Comparison of ENCODE assay signal across 20 cellular contexts in the genomic region with DNA sequence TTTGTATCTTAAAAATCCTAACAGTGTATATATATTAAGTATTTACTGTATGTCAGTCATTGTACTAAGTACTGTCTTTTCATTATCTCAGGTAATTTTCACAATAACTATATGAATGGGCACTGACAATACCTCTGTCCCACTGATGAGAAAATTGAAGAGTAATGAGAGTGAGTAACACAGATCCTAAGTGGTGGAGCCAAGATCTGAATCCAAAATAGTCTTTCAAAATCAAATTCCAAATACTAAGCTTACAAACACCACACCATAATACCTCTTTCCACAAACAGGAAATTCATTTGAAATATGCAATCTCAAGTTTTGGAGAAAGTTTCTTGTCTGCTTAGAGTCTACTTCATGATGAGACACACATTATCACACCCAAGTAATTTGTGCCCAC.
DNase-seq lines count a peak whose midpoint lies in the region; ATAC-seq and TF ChIP-seq lines count a peak whose summit lies in the region.
"Had no signal": no experiment of that assay in that cellular context is flagged by ENCODE, and none has a peak within 500 bp of the region (broad histone marks: within the 10 kb centered on the region; RNA-seq: fewer than 3 reads in every experiment).

No MANE protein-coding gene starts in this region.

- peak overlapping the region; percentile 52 for H3K27ac ChIP-seq in left ventricle myocardium inferior (replicated peaks)
- H3K27ac ChIP-seq: A549 had no signal

- H3K36me3 Mint-ChIP-seq in T-cell, result peaks cover 14% of the 10 kb centered on the region
- H3K36me3 Mint-ChIP-seq in stimulated activated memory B cell treated with anti-CD40 and anti-IgM and Interleukin-4, amounts not matched to agents 10 μg/mL and 1 μg/mL and 100 μg/mL, for 72 hours, result no peaks in the 10 kb centered on the region
- peaks cover 9% of the 10 kb centered on the region for H3K36me3 Mint-ChIP-seq in activated CD8-positive, alpha-beta T cell treated with anti-CD3 and anti-CD28 coated beads, Interleukin-2, amount 10 ng/mL, durations not matched to agents 7 days and 5 days (ENCODE audit: low read depth)

- H3K27ac Mint-ChIP-seq in T-cell, result peak overlapping the region; percentile 12 to 60
- peak overlapping the region; percentile 29 for H3K27ac Mint-ChIP-seq in stimulated activated memory B cell treated with anti-CD40 and anti-IgM and Interleukin-4, amounts not matched to agents 10 μg/mL and 1 μg/mL and 100 μg/mL, for 72 hours
- H3K27ac Mint-ChIP-seq in activated CD8-positive, alpha-beta T cell treated with anti-CD3 and anti-CD28 coated beads, Interleukin-2, amount 10 ng/mL, durations not matched to agents 7 days and 5 days, result no peak overlapping the region
- H3K27ac Mint-ChIP-seq: activated naive CD8-positive, alpha-beta T cell treated with anti-CD3 and anti-CD28 coated beads, Interleukin-2, amount 50 U/mL, for 24 hours; stimulated activated naive CD8-positive, alpha-beta T cell treated with anti-CD3 and anti-CD28 coated beads, Interleukin-15, amount 100 ng/mL, for 72 hours had no signal

- H3K27me3 Mint-ChIP-seq in T-cell, result peaks cover 0 to 1% of the 10 kb centered on the region in 2 donors
- H3K27me3 Mint-ChIP-seq in stimulated activated memory B cell treated with anti-CD40 and anti-IgM and Interleukin-4, amounts not matched to agents 10 μg/mL and 1 μg/mL and 100 μg/mL, for 72 hours, result no peaks in the 10 kb centered on the region
- peaks cover 4% of the 10 kb centered on the region for H3K27me3 Mint-ChIP-seq in activated CD8-positive, alpha-beta T cell treated with anti-CD3 and anti-CD28 coated beads, Interleukin-2, amount 10 ng/mL, durations not matched to agents 7 days and 5 days (ENCODE audit: low read depth)
- H3K27me3 Mint-ChIP-seq: central memory CD8-positive, alpha-beta T cell had no signal

- CTCF ChIA-PET in T-cell (lab: Charles Lee), result interaction anchor here in 1 of 2 donors (1.0 kb wide), 1 partner anchor 39 kb away, joined by 6 read pairs; no protein-coding TSS in a partner anchor
- CTCF ChIA-PET in activated CD8-positive, alpha-beta T cell treated with anti-CD3 and anti-CD28 coated beads, Interleukin-2, amount 10 ng/mL, durations not matched to agents 7 days and 5 days (lab: Charles Lee), result interaction anchor here (1.2 kb wide), 1 partner anchor 55 kb away, joined by 3 read pairs; no protein-coding TSS in a partner anchor

- no peak overlapping the region for H3K4me3 Mint-ChIP-seq in T-cell
- H3K4me3 Mint-ChIP-seq in stimulated activated memory B cell treated with anti-CD40 and anti-IgM and Interleukin-4, amounts not matched to agents 10 μg/mL and 1 μg/mL and 100 μg/mL, for 72 hours, result no peak overlapping the region
- no peak overlapping the region for H3K4me3 Mint-ChIP-seq in activated CD8-positive, alpha-beta T cell treated with anti-CD3 and anti-CD28 coated beads, Interleukin-2, amount 10 ng/mL, durations not matched to agents 7 days and 5 days
- H3K4me3 Mint-ChIP-seq: activated naive CD8-positive, alpha-beta T cell treated with anti-CD3 and anti-CD28 coated beads, Interleukin-2, amount 50 U/mL, for 24 hours; central memory CD8-positive, alpha-beta T cell; stimulated activated naive CD8-positive, alpha-beta T cell treated with anti-CD3 and anti-CD28 coated beads, Interleukin-15, amount 100 ng/mL, for 72 hours had no signal

- peaks cover under 1 to 14% (median 13%) of the 10 kb centered on the region in 3 donors for H3K4me1 Mint-ChIP-seq in T-cell
- peaks cover 39% of the 10 kb centered on the region for H3K4me1 Mint-ChIP-seq in stimulated activated memory B cell treated with anti-CD40 and anti-IgM and Interleukin-4, amounts not matched to agents 10 μg/mL and 1 μg/mL and 100 μg/mL, for 72 hours
- H3K4me1 Mint-ChIP-seq in activated CD8-positive, alpha-beta T cell treated with anti-CD3 and anti-CD28 coated beads, Interleukin-2, amount 10 ng/mL, durations not matched to agents 7 days and 5 days (ENCODE audit: low read depth), result peaks cover 18% of the 10 kb centered on the region

- H3K27me3 ChIP-seq in left ventricle myocardium inferior (ENCODE audit: low read depth), result no peaks in the 10 kb centered on the region

- no peaks in the 10 kb centered on the region for H3K36me3 ChIP-seq in left ventricle myocardium inferior

- no peaks in the 10 kb centered on the region for H3K9me3 ChIP-seq in left ventricle myocardium inferior (replicated peaks)
- H3K9me3 ChIP-seq: A549, Caco-2 had no signal

- TF ChIP-seq CTCF in left ventricle myocardium inferior (IDR thresholded peaks at IDR 0.05; ENCODE audit: borderline replicate concordance), result no peak

- no peak overlapping the region for H3K4me3 ChIP-seq in left ventricle myocardium inferior
- H3K4me3 ChIP-seq: A549, skin epidermis had no signal

- intact Hi-C loops in left ventricle myocardium inferior (cut with micrococcal nuclease) (no loop called here), left cardiac atrium (cut with DNase I) (no loop called here)

- POLR2A ChIA-PET in T-cell (lab: Charles Lee), result interaction anchor here in 1 of 2 donors (1.8 kb wide), 1 partner anchor 19 kb away, joined by 9 read pairs; no protein-coding TSS in a partner anchor
- POLR2A ChIA-PET in activated CD8-positive, alpha-beta T cell treated with anti-CD3 and anti-CD28 coated beads, Interleukin-2, amount 10 ng/mL, durations not matched to agents 7 days and 5 days (lab: Charles Lee), result no interaction called here

- no peak for DNase-seq in left ventricle myocardium inferior
- DNase-seq in left cardiac atrium, result no peak
- no peak for DNase-seq in T-cell
- DNase-seq in NCI-H2227 (lab: John Stamatoyannopoulos, UW; ENCODE audit: unreplicated experiment), result no peak
- DNase-seq in activated CD8-positive, alpha-beta T cell treated with anti-CD3 and anti-CD28 coated beads, Interleukin-2, amount 10 ng/mL, durations not matched to agents 7 days and 5 days, result no peak
- no peak for DNase-seq in GM19240 (ENCODE audit: insufficient read length, low spot score)
- DNase-seq: activated CD4-positive, alpha-beta T cell treated with anti-CD3 and anti-CD28 coated beads for 1 hour; activated naive CD8-positive, alpha-beta T cell treated with anti-CD3 and anti-CD28 coated beads, Interleukin-2, amount 50 U/mL, for 24 hours; Caco-2; GF-D8; NCI-H2081 treated with DMSO at 0.1 percent for 48 hours; NCI-H774; occipital lobe; stimulated activated naive CD8-positive, alpha-beta T cell treated with anti-CD3 and anti-CD28 coated beads, Interleukin-15, amount 100 ng/mL, for 72 hours; T-helper 2 cell had no signal

- H3K9me3 Mint-ChIP-seq in T-cell, result no peaks in the 10 kb centered on the region
- no peaks in the 10 kb centered on the region for H3K9me3 Mint-ChIP-seq in stimulated activated memory B cell treated with anti-CD40 and anti-IgM and Interleukin-4, amounts not matched to agents 10 μg/mL and 1 μg/mL and 100 μg/mL, for 72 hours
- no peaks in the 10 kb centered on the region for H3K9me3 Mint-ChIP-seq in activated CD8-positive, alpha-beta T cell treated with anti-CD3 and anti-CD28 coated beads, Interleukin-2, amount 10 ng/mL, durations not matched to agents 7 days and 5 days (ENCODE audit: insufficient read depth)
- H3K9me3 Mint-ChIP-seq: central memory CD8-positive, alpha-beta T cell; stimulated activated naive CD8-positive, alpha-beta T cell treated with anti-CD3 and anti-CD28 coated beads, Interleukin-15, amount 100 ng/mL, for 72 hours had no signal

- ATAC-seq in left cardiac atrium (no peak), HG02623 (IDR thresholded peaks at IDR 0.05; ENCODE audit: unreplicated experiment) (peak; percentile 8), T-cell (replicated peaks in 1 of 4) (no peak)
- ATAC-seq in stimulated activated memory B cell treated with anti-CD40 and anti-IgM and Interleukin-4, amounts not matched to agents 10 μg/mL and 1 μg/mL and 100 μg/mL, for 72 hours, result no peak
- ATAC-seq in activated CD8-positive, alpha-beta T cell treated with anti-CD3 and anti-CD28 coated beads, Interleukin-2, amount 10 ng/mL, durations not matched to agents 7 days and 5 days, result no peak
- ATAC-seq: A549; activated naive CD8-positive, alpha-beta T cell treated with anti-CD3 and anti-CD28 coated beads, Interleukin-2, amount 50 U/mL, for 24 hours; stimulated activated naive CD8-positive, alpha-beta T cell treated with anti-CD3 and anti-CD28 coated beads, Interleukin-15, amount 100 ng/mL, for 72 hours had no signal

- H3K4me1 ChIP-seq in left ventricle myocardium inferior, result peaks cover 72% of the 10 kb centered on the region
- H3K4me1 ChIP-seq: A549, Caco-2 had no signal
